Comparison of ENCODE assay signal across 1 cellular context in genomic region chr5:179833709-179834070, GRCh38.
A peak's percentile ranks its signal among the peaks of the same experiment; 100 is the strongest.
TF ChIP-seq lines count a peak whose summit lies in the region.

No MANE protein-coding gene starts in this region.

TF ChIP-seq in HepG2, 621 proteins besides CTCF, POLR2A, EP300 and RAD21:
- TF ChIP-seq ZNF235 (CRISPR knock-in tag; IDR thresholded peaks at IDR 0.05; ENCODE audit: borderline replicate concordance) = no peak
- no peak for TF ChIP-seq ZNF768 (CRISPR knock-in tag; IDR thresholded peaks at IDR 0.05)
- peak; percentile 21; the same call in 1 of the 2 replicates for TF ChIP-seq RBFOX2 (IDR thresholded peaks at IDR 0.05; ENCODE audit: low read depth, low read length)
- TF ChIP-seq NFYC (CRISPR knock-in tag; IDR thresholded peaks at IDR 0.05) = no peak
- TF ChIP-seq CREM (IDR thresholded peaks at IDR 0.05) = no peak
- TF ChIP-seq CREM (CRISPR knock-in tag; IDR thresholded peaks at IDR 0.05) = no peak
- TF ChIP-seq POLR2G (IDR thresholded peaks at IDR 0.05; ENCODE audit: low read depth, low read length) = peak; percentile 14; the same call in 1 of the 2 replicates
- TF ChIP-seq POLR2AphosphoS5 (IDR thresholded peaks at IDR 0.05; ENCODE audit: low read depth, low read length) = 0 out of 2 replicates have a peak, but pooled peaks have one; percentile 11
